In the genomic region with DNA sequence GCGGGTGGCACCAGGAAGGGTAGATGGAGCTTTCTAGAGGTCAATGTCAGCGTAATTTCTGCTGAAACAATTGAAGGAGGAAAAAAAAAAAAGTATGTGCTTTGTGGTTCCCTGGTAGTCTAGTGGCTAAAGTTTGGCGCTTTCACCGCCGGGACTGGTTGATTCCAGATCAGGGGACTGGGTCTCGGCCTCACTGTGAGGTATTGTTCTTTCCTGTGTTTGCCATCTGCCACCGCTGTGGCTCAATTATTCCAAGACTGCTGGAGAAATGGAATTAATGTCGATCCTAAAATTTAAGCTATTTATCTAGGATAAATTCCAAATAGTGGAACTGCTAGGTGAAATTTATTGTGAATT, we compare ENCODE assay signal across 16 cellular contexts. TPM values are rescaled to one million over a fixed set of nuclear protein-coding genes. Genes with fewer than 3 reads are reported as not detected.
DNase-seq lines count a peak whose midpoint lies in the region; ATAC-seq and TF ChIP-seq lines count a peak whose summit lies in the region.
"Not testable (repeated sequence)": the region's sequence is repeated elsewhere in the genome, so short reads cannot be mapped to it uniquely, and the experiment has no call there.
"Had no signal": no experiment of that assay in that cellular context is flagged by ENCODE, and none has a peak within 500 bp of the region (broad histone marks: within the 10 kb centered on the region; RNA-seq: fewer than 3 reads in every experiment).

No MANE protein-coding gene starts in this region.

- H3K9me3 ChIP-seq in lung (ENCODE audit: control insufficient read depth in 2 of 2, insufficient read depth in 1 of 2, low read length in 1 of 2); upper lobe of left lung: not testable (repeated sequence)

- POLR2A ChIA-PET in activated CD4-positive, alpha-beta memory T cell treated with anti-CD3 and anti-CD28 coated beads, Interleukin-2, amount 10 ng/mL, durations not matched to agents 7 days and 5 days (lab: Charles Lee) = not testable (repeated sequence)

- H3K9me3 Mint-ChIP-seq in activated CD4-positive, alpha-beta memory T cell treated with anti-CD3 and anti-CD28 coated beads, Interleukin-2, amount 10 ng/mL, durations not matched to agents 7 days and 5 days; activated naive CD8-positive, alpha-beta T cell treated with anti-CD3 and anti-CD28 coated beads for 36 hours; glutamatergic neuron (ENCODE audit: unreplicated experiment); progenitor cell of endocrine pancreas (ENCODE audit: low read depth): not testable (repeated sequence)

- WGBS in lung, 2 donors = 21 to 27% methylated on average over 7 to 8 of the region's 8 CpGs
- WGBS in upper lobe of left lung, 2 donors = 24 to 35% methylated on average over 8 of the region's 8 CpGs

- H3K4me1 ChIP-seq in lung (ENCODE audit: control insufficient read depth in 2 of 2, insufficient read depth in 2 of 2, low read length in 2 of 2); upper lobe of left lung: not testable (repeated sequence)

- not testable (repeated sequence) for H3K36me3 ChIP-seq in lung (ENCODE audit: control insufficient read depth in 2 of 2, insufficient read depth in 2 of 2, low read length in 2 of 2); upper lobe of left lung

- ATAC-seq in lung (ENCODE audit: insufficient read depth, low FRiP score); upper lobe of left lung (ENCODE audit: low FRiP score in 2 of 2): not testable (repeated sequence)

- peak overlapping the region; percentile 62 for H3K4me3 Mint-ChIP-seq in activated CD4-positive, alpha-beta memory T cell treated with anti-CD3 and anti-CD28 coated beads, Interleukin-2, amount 10 ng/mL, durations not matched to agents 7 days and 5 days
- peak overlapping the region; percentile 80 for H3K4me3 Mint-ChIP-seq in activated naive CD8-positive, alpha-beta T cell treated with anti-CD3 and anti-CD28 coated beads for 36 hours
- H3K4me3 Mint-ChIP-seq in glutamatergic neuron (ENCODE audit: unreplicated experiment) = peak overlapping the region; percentile 85
- peak overlapping the region; percentile 60 for H3K4me3 Mint-ChIP-seq in progenitor cell of endocrine pancreas (ENCODE audit: low read depth)

- peak; percentile 26 for DNase-seq in COLO668 (lab: John Stamatoyannopoulos, UW; ENCODE audit: unreplicated experiment)
- DNase-seq in NCI-H748 (lab: John Stamatoyannopoulos, UW; ENCODE audit: unreplicated experiment) = peak; percentile 9
- DNase-seq in activated CD4-positive, alpha-beta memory T cell treated with anti-CD3 and anti-CD28 coated beads, Interleukin-2, amount 10 ng/mL, durations not matched to agents 7 days and 5 days; activated naive CD8-positive, alpha-beta T cell treated with anti-CD3 and anti-CD28 coated beads for 36 hours; progenitor cell of endocrine pancreas (ENCODE audit: low spot score, unreplicated experiment): not testable (repeated sequence)
- DNase-seq in glutamatergic neuron = peak; percentile 10
- peak; percentile 29 for DNase-seq in lung (ENCODE audit: low spot score)
- peak in 1 of 2 donors; percentile 26 for DNase-seq in upper lobe of left lung

- H3K27ac Mint-ChIP-seq in activated CD4-positive, alpha-beta memory T cell treated with anti-CD3 and anti-CD28 coated beads, Interleukin-2, amount 10 ng/mL, durations not matched to agents 7 days and 5 days; activated naive CD8-positive, alpha-beta T cell treated with anti-CD3 and anti-CD28 coated beads for 36 hours; glutamatergic neuron (ENCODE audit: unreplicated experiment); progenitor cell of endocrine pancreas: not testable (repeated sequence)

- not testable (repeated sequence) for TF ChIP-seq CTCF in glutamatergic neuron (IDR thresholded peaks at IDR 0.05; ENCODE audit: partially characterized antibody, unreplicated experiment); lung (IDR thresholded peaks at IDR 0.05; ENCODE audit: control extremely low read depth, extremely low read depth); progenitor cell of endocrine pancreas (IDR thresholded peaks at IDR 0.05; ENCODE audit: unreplicated experiment); upper lobe of left lung (IDR thresholded peaks at IDR 0.05)

- CTCF ChIA-PET in activated CD4-positive, alpha-beta memory T cell treated with anti-CD3 and anti-CD28 coated beads, Interleukin-2, amount 10 ng/mL, durations not matched to agents 7 days and 5 days (lab: Charles Lee) = not testable (repeated sequence)

- H3K27ac ChIP-seq in lung (ENCODE audit: low read depth in 1 of 2, low read length in 1 of 2); upper lobe of left lung: not testable (repeated sequence)

- TF ChIP-seq POLR2A in upper lobe of left lung (IDR thresholded peaks at IDR 0.05) = not testable (repeated sequence)

- not testable (repeated sequence) for H3K36me3 Mint-ChIP-seq in activated CD4-positive, alpha-beta memory T cell treated with anti-CD3 and anti-CD28 coated beads, Interleukin-2, amount 10 ng/mL, durations not matched to agents 7 days and 5 days (ENCODE audit: low read depth); activated naive CD8-positive, alpha-beta T cell treated with anti-CD3 and anti-CD28 coated beads for 36 hours; glutamatergic neuron (ENCODE audit: unreplicated experiment); progenitor cell of endocrine pancreas (ENCODE audit: insufficient read depth)

- peaks cover 14% of the 10 kb centered on the region for H3K27me3 Mint-ChIP-seq in activated CD4-positive, alpha-beta memory T cell treated with anti-CD3 and anti-CD28 coated beads, Interleukin-2, amount 10 ng/mL, durations not matched to agents 7 days and 5 days
- peaks cover 33% of the 10 kb centered on the region for H3K27me3 Mint-ChIP-seq in activated naive CD8-positive, alpha-beta T cell treated with anti-CD3 and anti-CD28 coated beads for 36 hours
- H3K27me3 Mint-ChIP-seq in glutamatergic neuron (ENCODE audit: unreplicated experiment) = not testable (repeated sequence)
- peaks cover 23% of the 10 kb centered on the region for H3K27me3 Mint-ChIP-seq in progenitor cell of endocrine pancreas

- not testable (repeated sequence) for H3K27me3 ChIP-seq in lung (ENCODE audit: control insufficient read depth, insufficient read depth); upper lobe of left lung

- not testable (repeated sequence) for H3K4me1 Mint-ChIP-seq in activated CD4-positive, alpha-beta memory T cell treated with anti-CD3 and anti-CD28 coated beads, Interleukin-2, amount 10 ng/mL, durations not matched to agents 7 days and 5 days; activated naive CD8-positive, alpha-beta T cell treated with anti-CD3 and anti-CD28 coated beads for 36 hours; glutamatergic neuron (ENCODE audit: low read depth, unreplicated experiment); progenitor cell of endocrine pancreas (ENCODE audit: low read depth)

- not testable (repeated sequence) for TF ChIP-seq EP300 in upper lobe of left lung (IDR thresholded peaks at IDR 0.05)

- not testable (repeated sequence) for H3K4me3 ChIP-seq in lung
- peak overlapping the region in 3 of 4 donors; percentile 10 to 25 (median 18) for H3K4me3 ChIP-seq in upper lobe of left lung

RNA-seq across cellular contexts. Expression of a gene that starts 34.4 kb away (rescaled TPM):
- total RNA-seq in activated CD4-positive, alpha-beta memory T cell treated with anti-CD3 and anti-CD28 coated beads, Interleukin-2, amount 10 ng/mL, durations not matched to agents 7 days and 5 days = 1 to 10 TPM in 1 of 2 experiments, under 1 TPM in 1; 0.58 to 1.1 TPM
- total RNA-seq in activated naive CD8-positive, alpha-beta T cell treated with anti-CD3 and anti-CD28 coated beads for 36 hours = not detected
- total RNA-seq in glutamatergic neuron (ENCODE audit: unreplicated experiment) (not detected), lung (10 to 100 TPM; 11.5 to 25.8 TPM), progenitor cell of endocrine pancreas (not detected in 2 replicates), upper lobe of left lung (10 to 100 TPM; 12.8 to 52.7 (median 26.3) TPM)
- polyA plus RNA-seq in lung = 10 to 100 TPM; 78.0 to 94.4 TPM
- total RNA-seq: dermis blood vessel endothelial cell; G401; glomerular endothelial cell; HT1080; neural crest cell; OCI-LY7; T-helper 2 cell treated with Interferon-gamma antibody and Interleukin-4, amounts not matched to agents 100 ng/mL and 5 ng/mL, for 36 hours had no signal
- polyA plus RNA-seq: SK-N-SH had no signal

Comparison
In these comparisons a context has a peak if more than half of its experiments do, and no peak if none do; other contexts are left out.
1. RNA of a gene that starts 34.4 kb away (total RNA-seq): 12.8 to 52.7 TPM in upper lobe of left lung and 11.5 to 25.8 TPM in lung; 0.58 to 1.1 TPM in activated CD4-positive, alpha-beta memory T cell treated with anti-CD3 and anti-CD28 coated beads, Interleukin-2, amount 10 ng/mL, durations not matched to agents 7 days and 5 days, not detected in activated naive CD8-positive, alpha-beta T cell treated with anti-CD3 and anti-CD28 coated beads for 36 hours, not detected in glutamatergic neuron (single experiment) and not detected in progenitor cell of endocrine pancreas; every median in the first group is over 4 times any median in the second.
2. Peak in every context shown above with its lines, with median percentiles within 50 percentile points of each other: H3K4me3 Mint-ChIP-seq.